In the genomic region with DNA sequence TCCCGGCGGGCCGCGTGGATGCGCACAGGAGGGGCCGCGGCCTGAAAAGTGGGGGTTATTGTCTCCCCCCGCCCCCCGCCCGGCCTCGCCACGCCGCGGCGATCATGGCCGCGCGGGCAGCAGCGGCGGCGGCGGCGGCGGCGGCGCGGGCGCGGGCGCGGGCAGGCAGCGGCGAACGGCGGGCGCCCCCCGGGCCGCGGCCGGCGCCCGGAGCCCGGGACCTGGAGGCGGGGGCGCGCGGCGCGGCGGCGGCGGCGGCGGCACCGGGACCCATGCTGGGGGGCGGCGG, we compare ENCODE assay signal across 8 cellular contexts. TPM values are rescaled to one million over a fixed set of nuclear protein-coding genes. Genes with fewer than 3 reads are reported as not detected.
DNase-seq lines count a peak whose midpoint lies in the region; ATAC-seq, FAIRE-seq and TF ChIP-seq lines count a peak whose summit lies in the region.

No MANE protein-coding gene starts in this region.

- H3K9me3 Mint-ChIP-seq in memory B cell: no peaks in the 10 kb centered on the region

- H3K9me3 ChIP-seq in A549: no peaks in the 10 kb centered on the region

- H3K36me3 ChIP-seq in H7 (replicated peaks; ENCODE audit: control insufficient read depth, insufficient read depth, low read length): no peaks in the 10 kb centered on the region

- POLR2A ChIA-PET in A549 (lab: Yijun Ruan, JAX): interaction anchor here (2.5 kb wide), 1 partner anchor 58 kb away, joined by 17 read pairs; no protein-coding TSS in a partner anchor

- TF ChIP-seq RAD21 in A549 (conservative IDR thresholded peaks at IDR 0.05 in 1 of 2, IDR thresholded peaks at IDR 0.05 in 1 of 2): no peak

- H3K4me1 ChIP-seq in A549: peaks cover 35% of the 10 kb centered on the region

- peak in 1 of 2 experiments; percentile 48 for DNase-seq in A549 (ENCODE audit: low read depth in 1 of 2, low spot score in 1 of 2)
- peak; percentile 89 for DNase-seq in H7
- DNase-seq in astrocyte of the spinal cord (ENCODE audit: low read depth, low spot score): no peak
- no peak for DNase-seq in memory B cell (ENCODE audit: low spot score in 2 of 2)
- DNase-seq in NCI-H774 (lab: John Stamatoyannopoulos, UW): no peak
- DNase-seq in H4 (ENCODE audit: low spot score): no peak
- no peak for DNase-seq in left colon
- no peak for DNase-seq in NCI-H510A (lab: John Stamatoyannopoulos, UW)

- TF ChIP-seq CTCF in A549 (IDR thresholded peaks at IDR 0.05) (no peak), astrocyte of the spinal cord (IDR thresholded peaks at IDR 0.05; ENCODE audit: low read depth, low read length) (no peak)

- H3K36me3 Mint-ChIP-seq in memory B cell: peaks cover 1% of the 10 kb centered on the region

- H3K4me3 Mint-ChIP-seq in memory B cell: peak overlapping the region; percentile 96

- H3K27ac Mint-ChIP-seq in memory B cell: peak overlapping the region; percentile 97

- in situ Hi-C loops in astrocyte of the spinal cord (cut with HindIII; ENCODE audit: low sequenced_read_pairs): no loop called here

- no peaks in the 10 kb centered on the region for H3K27me3 Mint-ChIP-seq in memory B cell

- peaks cover 23% of the 10 kb centered on the region for H3K4me1 Mint-ChIP-seq in memory B cell

- intact Hi-C loops in left colon (cut with DNase I, micrococcal nuclease): loop anchor here (5.0 to 10.0 kb wide), 2 partner anchors 90 to 93 kb away; no protein-coding TSS in a partner anchor

- no peak for TF ChIP-seq POLR2A in A549 (IDR thresholded peaks at IDR 0.05; ENCODE audit: low read length)

- no peak for TF ChIP-seq EP300 in A549 (IDR thresholded peaks at IDR 0.05)

- no peaks in the 10 kb centered on the region for H3K27me3 ChIP-seq in H7 (ENCODE audit: control insufficient read depth, insufficient read depth, low read length)

- H3K4me2 ChIP-seq in A549: peak overlapping the region; percentile 89

- no peak; a peak in 1 of 6 replicates for ATAC-seq in A549
- no peak for ATAC-seq in memory B cell (ENCODE audit: low read depth)
- ATAC-seq in left colon: no peak

- H3K4me3 ChIP-seq in A549 (peak overlapping the region; percentile 87), H7 (ENCODE audit: insufficient read depth, low read depth, low read length) (peak overlapping the region; percentile 89), astrocyte of the spinal cord (ENCODE audit: low read depth, low read length) (peak overlapping the region; percentile 73)

- CTCF ChIA-PET in A549 (lab: Yijun Ruan, JAX): no interaction called here

- FAIRE-seq in A549 (lab: Jason Lieb, UNC): no peak

- WGBS in A549 (ENCODE audit: missing lambda C conversion rate): 4% methylated on average over 5 of the region's 57 CpGs

- H3K27ac ChIP-seq in A549: peak overlapping the region; percentile 98 to 100

TF ChIP-seq in A549, 52 proteins besides CTCF, POLR2A, EP300 and RAD21:
- no peak for TF ChIP-seq ZSCAN20 (CRISPR knock-in tag; IDR thresholded peaks at IDR 0.05)
- TF ChIP-seq RARB (CRISPR knock-in tag; IDR thresholded peaks at IDR 0.05): no peak
- peak; percentile 87; the same call in 1 of the 2 replicates for TF ChIP-seq MYC (IDR thresholded peaks at IDR 0.05; ENCODE audit: borderline replicate concordance, low read length)
- TF ChIP-seq, protein P1, sequence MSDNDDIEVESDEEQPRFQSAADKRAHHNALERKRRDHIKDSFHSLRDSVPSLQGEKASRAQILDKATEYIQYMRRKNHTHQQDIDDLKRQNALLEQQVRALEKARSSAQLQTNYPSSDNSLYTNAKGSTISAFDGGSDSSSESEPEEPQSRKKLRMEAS (IDR thresholded peaks at IDR 0.05): 0 out of 2 replicates have a peak, but pooled peaks have one; percentile 75
- TF ChIP-seq EHMT2 (IDR thresholded peaks at IDR 0.05; ENCODE audit: low read depth): no peak
- no peak for TF ChIP-seq TP53 (CRISPR knock-in tag; IDR thresholded peaks at IDR 0.05)

RNA-seq across cellular contexts. Expression of a gene that starts 0.3 kb away (rescaled TPM):
- polyA plus RNA-seq in A549 (2011; rRNA removed) (16.3 and 19.2 TPM in 2 replicates), A549 (2017; fragmentation: RNase III; extraction: RNeasy Plus Mini Kit Qiagen cat#74134 plus additional on column Dnase treatment) (13.5 to 14.3 TPM (median 14.1 TPM) in 3 replicates)
- polyA plus RNA-seq in A549 (2012; cell fraction: cytosol; rRNA removed): 10.8 and 12.2 TPM in 2 replicates
- polyA plus RNA-seq in A549 (2012; cell fraction: nucleus; rRNA removed): 15.1 and 20.0 TPM in 2 replicates
- polyA minus RNA-seq in A549 (2011; rRNA and poly(A)+ RNA removed): 93.0 and 94.2 TPM in 2 replicates
- total RNA-seq in H7 (2014; rRNA removed; shearing (Covaris generic)): 20.9 and 27.8 TPM in 2 replicates
- total RNA-seq in H4 (2014; rRNA removed; shearing (Covaris generic)): 5.6 and 8.0 TPM in 2 replicates
- total RNA-seq in left colon: 10 to 100 TPM; 69.0 to 85.4 TPM
